In the genomic region with DNA sequence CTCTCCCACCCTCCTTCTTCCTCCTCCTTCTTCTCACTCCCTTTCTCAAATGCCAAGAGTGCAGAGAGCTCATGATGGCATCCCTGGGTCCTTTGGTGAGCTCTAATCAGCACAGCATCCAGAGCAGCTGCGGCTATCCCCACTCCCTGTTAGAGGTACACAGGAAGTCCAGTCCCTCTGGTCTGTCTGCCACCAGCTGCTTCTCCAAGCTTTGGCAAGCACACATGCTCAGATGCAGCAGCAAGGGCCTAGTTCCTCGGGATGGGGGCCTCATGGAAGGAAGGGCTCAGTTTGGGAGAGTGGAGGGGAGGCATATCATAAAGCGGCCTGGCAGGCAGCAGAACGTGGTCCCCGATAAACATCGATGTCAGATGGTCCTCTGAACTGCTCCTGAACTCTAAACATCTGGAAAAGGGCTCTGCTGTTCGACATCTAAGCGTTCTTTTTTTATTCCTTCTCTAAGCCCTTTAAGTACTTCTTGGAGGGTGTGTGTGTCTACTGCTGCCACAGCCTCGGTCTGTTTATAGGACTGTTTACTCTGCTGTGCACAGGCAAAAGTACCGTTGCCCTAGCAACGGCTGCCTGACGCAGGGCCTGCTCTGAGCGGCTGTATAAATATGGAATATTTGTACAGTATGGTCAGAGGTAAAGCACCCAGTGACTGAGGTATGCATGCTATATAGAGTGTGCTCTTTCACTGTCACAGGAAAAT, we compare ENCODE assay signal across 8 cellular contexts.
A peak's percentile ranks its signal among the peaks of the same experiment; 100 is the strongest.
DNase-seq lines count a peak whose midpoint lies in the region; ATAC-seq and TF ChIP-seq lines count a peak whose summit lies in the region.

No MANE protein-coding gene starts in this region.

- peak overlapping the region; percentile 59 for H3K4me3 Mint-ChIP-seq in glutamatergic neuron (ENCODE audit: unreplicated experiment)

- peaks cover 24% of the 10 kb centered on the region for H3K4me1 Mint-ChIP-seq in glutamatergic neuron (ENCODE audit: low read depth, unreplicated experiment)

- H3K27ac Mint-ChIP-seq in glutamatergic neuron (ENCODE audit: unreplicated experiment) = peak overlapping the region; percentile 88

- H3K27ac ChIP-seq in RWPE1 = peak overlapping the region; percentile 42

- intact Hi-C loops in sciatic nerve (cut with DNase I) = no loop called here

- H3K27me3 Mint-ChIP-seq in glutamatergic neuron (ENCODE audit: unreplicated experiment) = peaks cover 3% of the 10 kb centered on the region

- CTCF ChIA-PET in RWPE1 (lab: Yijun Ruan, JAX) = no interaction called here

- peak; percentile 82 for ATAC-seq in sciatic nerve

- peaks cover 4% of the 10 kb centered on the region for H3K36me3 Mint-ChIP-seq in glutamatergic neuron (ENCODE audit: unreplicated experiment)

- TF ChIP-seq CTCF in RWPE1 (conservative IDR thresholded peaks at IDR 0.05; ENCODE audit: low read depth) (no peak), glutamatergic neuron (IDR thresholded peaks at IDR 0.05; ENCODE audit: partially characterized antibody, unreplicated experiment) (no peak)

- peaks cover 4% of the 10 kb centered on the region for H3K9me3 Mint-ChIP-seq in glutamatergic neuron (ENCODE audit: unreplicated experiment)

- peak; percentile 69 for DNase-seq in DMS79 treated with DMSO at 0.1 percent for 48 hours (lab: John Stamatoyannopoulos, UW)
- DNase-seq in RWPE1 (ENCODE audit: low spot score) = no peak
- DNase-seq in glutamatergic neuron = peak; percentile 37
- no peak for DNase-seq in sciatic nerve (ENCODE audit: low spot score)
- no peak for DNase-seq in effector CD4-positive, alpha-beta T cell
- DNase-seq in RPMI8226 = no peak
- no peak for DNase-seq in GF-D8 (lab: John Stamatoyannopoulos, UW)
- no peak for DNase-seq in NCI-H226

- POLR2A ChIA-PET in RWPE1 (lab: Yijun Ruan, JAX; ENCODE audit: low non-redundant PET) = no interaction called here

Comparison
In these comparisons a context has a peak if more than half of its experiments do, and no peak if none do; other contexts are left out.
1. DNase-seq: peak in DMS79 treated with DMSO at 0.1 percent for 48 hours (single experiment) and glutamatergic neuron (single experiment); none in RWPE1 (single experiment), sciatic nerve (single experiment), effector CD4-positive, alpha-beta T cell (single experiment), RPMI8226 (single experiment), GF-D8 (single experiment) and NCI-H226 (single experiment).